Comparison of ENCODE assay signal across 8 cellular contexts in genomic region chr2:177164584-177165052, GRCh38. TPM values are rescaled to one million over a fixed set of nuclear protein-coding genes. Genes with fewer than 3 reads are reported as not detected.
DNase-seq lines count a peak whose midpoint lies in the region; ATAC-seq and TF ChIP-seq lines count a peak whose summit lies in the region.

No MANE protein-coding gene starts in this region.

- no peak overlapping the region for H3K4me3 Mint-ChIP-seq in WTC11

- H3K36me3 ChIP-seq in kidney epithelial cell (ENCODE audit: control insufficient read depth, insufficient read depth, low read length), result no peaks in the 10 kb centered on the region

- ATAC-seq in HG03060 (IDR thresholded peaks at IDR 0.05; ENCODE audit: low read depth, unreplicated experiment) (peak; percentile 41), WTC11 (peak; percentile 83)

- POLR2A ChIA-PET in WTC11 (lab: Charles Lee), result interaction anchor here (0.7 to 2.5 kb wide), 7 partner anchors 12 to 436 kb away, joined by 3 to 14 read pairs (median 5); partner anchors contain the start of genes HNRNPA3 and NFE2L2

- no peak overlapping the region for H3K27ac Mint-ChIP-seq in WTC11

- peak; percentile 78 for DNase-seq in activated gamma-delta T cell treated with Interleukin-2 at 50 U/mL for 16 hours
- no peak for DNase-seq in activated gamma-delta T cell (lab: John Stamatoyannopoulos, UW)
- peak; percentile 65 for DNase-seq in NCI-H2196 treated with DMSO at 0.1 percent for 48 hours (lab: John Stamatoyannopoulos, UW; ENCODE audit: unreplicated experiment)
- DNase-seq in WTC11 (ENCODE audit: low spot score), result peak; percentile 85
- peak; percentile 68 for DNase-seq in central memory CD4-positive, alpha-beta T cell
- DNase-seq in kidney epithelial cell (ENCODE audit: low read depth), result no peak
- peak; percentile 55 to 58 for DNase-seq in stimulated activated CD4-positive, alpha-beta T cell treated with anti-CD3 and anti-CD28 coated beads, Interleukin-15, amount 100 ng/mL, for 1 hour (ENCODE audit: low read depth in 1 of 2, low spot score in 1 of 2)

- no peak overlapping the region for H3K4me3 ChIP-seq in kidney epithelial cell (ENCODE audit: low read depth, low read length)

- H3K27me3 Mint-ChIP-seq in WTC11 (ENCODE audit: low read depth), result no peaks in the 10 kb centered on the region

- H3K36me3 Mint-ChIP-seq in WTC11, result no peaks in the 10 kb centered on the region

- no peaks in the 10 kb centered on the region for H3K9me3 Mint-ChIP-seq in WTC11

- TF ChIP-seq CTCF in WTC11 (IDR thresholded peaks at IDR 0.05), result peak; percentile 92
- peak; percentile 100 for TF ChIP-seq CTCF in kidney epithelial cell (IDR thresholded peaks at IDR 0.05; ENCODE audit: insufficient read depth, low read length, poor library complexity, severe bottlenecking)

- peaks cover 19% of the 10 kb centered on the region for H3K4me1 Mint-ChIP-seq in WTC11

- CTCF ChIA-PET in WTC11 (lab: Charles Lee), result interaction anchor here (0.5 to 3.6 kb wide), 60 partner anchors 9 to 673 kb away, joined by 3 to 67 read pairs (median 5); partner anchors contain the start of genes HNRNPA3 and NFE2L2

- no peaks in the 10 kb centered on the region for H3K27me3 ChIP-seq in kidney epithelial cell (ENCODE audit: control insufficient read depth, insufficient read depth, low read length)

TF ChIP-seq in WTC11, 78 proteins besides CTCF, POLR2A, EP300 and RAD21:
- TF ChIP-seq ATF3 (CRISPR knock-in tag; conservative IDR thresholded peaks at IDR 0.05) (peak; percentile 98), MXD4 (CRISPR knock-in tag; IDR thresholded peaks at IDR 0.05; ENCODE audit: borderline replicate concordance) (no peak), GABPB1 (CRISPR knock-in tag; IDR thresholded peaks at IDR 0.05) (peak; percentile 99), FOXK1 (CRISPR knock-in tag; IDR thresholded peaks at IDR 0.05) (no peak), ATF6 (CRISPR knock-in tag; IDR thresholded peaks at IDR 0.05) (no peak), HMGA2 (CRISPR knock-in tag; IDR thresholded peaks at IDR 0.05) (peak; percentile 8; the same call in 1 of the 2 replicates)
TF ChIP-seq in WTC11: peak in this region for 3.

RNA-seq across cellular contexts. Expression of gene HNRNPA3, which starts 48.0 kb away (rescaled TPM):
- total RNA-seq in WTC11 (2021), result 367 to 406 TPM (median 379 TPM) in 3 replicates
- 47.5 and 49.4 TPM in 2 replicates for total RNA-seq in kidney epithelial cell

Comparison
In these comparisons a context has a peak if more than half of its experiments do, and no peak if none do; other contexts are left out.
1. DNase-seq: peak in activated gamma-delta T cell treated with Interleukin-2 at 50 U/mL for 16 hours (single experiment), NCI-H2196 treated with DMSO at 0.1 percent for 48 hours (single experiment), WTC11 (single experiment), central memory CD4-positive, alpha-beta T cell (single experiment) and stimulated activated CD4-positive, alpha-beta T cell treated with anti-CD3 and anti-CD28 coated beads, Interleukin-15, amount 100 ng/mL, for 1 hour (2 of 2); none in activated gamma-delta T cell (single experiment) and kidney epithelial cell (single experiment).